In genomic region chr11:107928046-107928766, GRCh38 we compare ENCODE assay signal across 1 cellular context.
TF ChIP-seq lines count a peak whose summit lies in the region.

TSS of gene RAB39A (plus strand) at chr11:107928448. CDS start at chr11:107928569, 121 bp downstream.

TF ChIP-seq in HEK293, 187 proteins besides CTCF, POLR2A, EP300 and RAD21 (continued from another document):
- TF ChIP-seq PRDM6 (tag by site-specific recombination; IDR thresholded peaks at IDR 0.05) (no peak), ZNF394 (tag by site-specific recombination; IDR thresholded peaks at IDR 0.05; ENCODE audit: borderline replicate concordance) (0 out of 2 replicates have a peak, but pooled peaks have one; percentile 17), ZBTB1 (tag by site-specific recombination; IDR thresholded peaks at IDR 0.05) (no peak), KLF8 (tag by site-specific recombination; IDR thresholded peaks at IDR 0.05) (0 out of 2 replicates have a peak, but pooled peaks have one; percentile 58), KLF1 (tag by site-specific recombination; IDR thresholded peaks at IDR 0.05) (peak; percentile 65), ZNF660 (tag by site-specific recombination; IDR thresholded peaks at IDR 0.05) (0 out of 2 replicates have a peak, but pooled peaks have one; percentile 47), HOXA7 (CRISPR knock-in tag; IDR thresholded peaks at IDR 0.05; ENCODE audit: borderline replicate concordance) (0 out of 2 replicates have a peak, but pooled peaks have one; percentile 49), OSR2 (tag by site-specific recombination; IDR thresholded peaks at IDR 0.05) (no peak), ZNF391 (tag by site-specific recombination; IDR thresholded peaks at IDR 0.05; ENCODE audit: borderline replicate concordance, low read depth) (no peak), ZNF623 (tag by site-specific recombination; IDR thresholded peaks at IDR 0.05) (no peak), ZFHX2 (tag by site-specific recombination; conservative IDR thresholded peaks at IDR 0.05) (peak; percentile 45; the same call in 1 of the 2 replicates), TRIM28 (IDR thresholded peaks at IDR 0.05; ENCODE audit: borderline replicate concordance, low read length) (no peak), HIC1 (tag by site-specific recombination; IDR thresholded peaks at IDR 0.05) (peak; percentile 54; the same call in 1 of the 2 replicates), ZNF10 (tag by site-specific recombination; IDR thresholded peaks at IDR 0.05) (no peak), BCL11A (tag by site-specific recombination; IDR thresholded peaks at IDR 0.05; ENCODE audit: low read depth) (no peak), ZNF138 (tag by site-specific recombination; IDR thresholded peaks at IDR 0.05; ENCODE audit: borderline replicate concordance) (no peak), PBX3 (CRISPR knock-in tag; IDR thresholded peaks at IDR 0.05) (peak; percentile 93), ZNF530 (tag by site-specific recombination; IDR thresholded peaks at IDR 0.05; ENCODE audit: low read depth) (no peak), ZBTB17 (tag by site-specific recombination; IDR thresholded peaks at IDR 0.05) (peak; percentile 74; the same call in 1 of the 2 replicates), ZNF302 (tag by site-specific recombination; IDR thresholded peaks at IDR 0.05; ENCODE audit: low read depth) (no peak), ZSCAN30 (tag by site-specific recombination; IDR thresholded peaks at IDR 0.05) (peak; percentile 79), GLIS2 (tag by site-specific recombination; IDR thresholded peaks at IDR 0.05) (peak; percentile 93), YY2 (tag by site-specific recombination; IDR thresholded peaks at IDR 0.05) (no peak), ZNF621 (tag by site-specific recombination; IDR thresholded peaks at IDR 0.05) (no peak), YY1 (tag by site-specific recombination; IDR thresholded peaks at IDR 0.05) (no peak), ZSCAN5A (tag by site-specific recombination; IDR thresholded peaks at IDR 0.05) (peak; percentile 42; the same call in 1 of the 2 replicates), SP3 (tag by site-specific recombination; IDR thresholded peaks at IDR 0.05) (peak; percentile 76), ZBTB48 (tag by site-specific recombination; IDR thresholded peaks at IDR 0.05) (peak; percentile 71), ZNF501 (tag by site-specific recombination; IDR thresholded peaks at IDR 0.05) (0 out of 2 replicates have a peak, but pooled peaks have one; percentile 53), ZNF626 (tag by site-specific recombination; IDR thresholded peaks at IDR 0.05) (no peak), ZBTB26 (tag by site-specific recombination; optimal IDR thresholded peaks at IDR 0.05) (peak; percentile 80), KLF10 (tag by site-specific recombination; IDR thresholded peaks at IDR 0.05) (peak; percentile 76), ZNF202 (tag by site-specific recombination; IDR thresholded peaks at IDR 0.05; ENCODE audit: borderline replicate concordance) (no peak), ZNF544 (tag by site-specific recombination; IDR thresholded peaks at IDR 0.05) (no peak), HOXC10 (CRISPR knock-in tag; IDR thresholded peaks at IDR 0.05) (peak; percentile 100), ZFP37 (tag by site-specific recombination; IDR thresholded peaks at IDR 0.05) (peak; percentile 67; the same call in 1 of the 2 replicates), ZNF133 (tag by site-specific recombination; IDR thresholded peaks at IDR 0.05) (no peak), SP7 (tag by site-specific recombination; IDR thresholded peaks at IDR 0.05) (peak; percentile 44; the same call in 1 of the 2 replicates), ZNF426 (tag by site-specific recombination; IDR thresholded peaks at IDR 0.05) (no peak), ZNF629 (tag by site-specific recombination; IDR thresholded peaks at IDR 0.05) (peak; percentile 20; the same call in 1 of the 2 replicates), ZNF777 (tag by site-specific recombination; IDR thresholded peaks at IDR 0.05; ENCODE audit: borderline replicate concordance) (peak; percentile 23; the same call in 1 of the 2 replicates), BCL11B (tag by site-specific recombination; IDR thresholded peaks at IDR 0.05; ENCODE audit: low read depth) (no peak), PATZ1 (tag by site-specific recombination; IDR thresholded peaks at IDR 0.05) (peak; percentile 65), ZNF561 (tag by site-specific recombination; IDR thresholded peaks at IDR 0.05; ENCODE audit: borderline replicate concordance) (peak; percentile 89), EGR2 (tag by site-specific recombination; IDR thresholded peaks at IDR 0.05; ENCODE audit: low read depth) (no peak)
